In the genomic region with DNA sequence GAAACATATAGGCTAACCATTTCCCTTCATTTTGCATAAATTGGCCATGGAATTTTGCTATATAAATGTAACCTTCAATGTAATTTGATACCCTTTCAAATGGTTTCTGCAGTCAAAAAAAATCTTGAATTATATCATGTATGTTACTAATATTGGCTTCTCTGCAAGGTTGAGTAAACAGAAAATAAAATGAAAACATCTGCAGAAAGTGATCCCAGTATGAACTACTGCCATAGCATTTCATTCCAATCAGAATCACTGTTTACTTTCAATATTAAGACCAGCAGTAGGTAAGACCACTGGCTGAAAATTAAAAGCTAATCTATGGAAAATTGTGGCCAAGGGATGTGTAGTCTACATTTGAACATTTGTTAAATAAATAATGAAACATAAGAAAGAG, we compare ENCODE assay signal across 16 cellular contexts.
A peak's percentile ranks its signal among the peaks of the same experiment; 100 is the strongest.
DNase-seq lines count a peak whose midpoint lies in the region; ATAC-seq and TF ChIP-seq lines count a peak whose summit lies in the region.
"Had no signal": no experiment of that assay in that cellular context is flagged by ENCODE, and none has a peak within 500 bp of the region (broad histone marks: within the 10 kb centered on the region; RNA-seq: fewer than 3 reads in every experiment).

No MANE protein-coding gene starts in this region.

- H3K36me3 ChIP-seq in ACC112 (ENCODE audit: insufficient read depth, low read length) (no peaks in the 10 kb centered on the region), mucosa of descending colon (ENCODE audit: low read depth) (no peaks in the 10 kb centered on the region)
- H3K36me3 ChIP-seq: BLaER1 treated with 17β-estradiol and CSF1 and Interleukin-3, amounts not matched to agents 10 nM and 100 nM had no signal

- TF ChIP-seq CTCF in choroid plexus epithelial cell (conservative IDR thresholded peaks at IDR 0.05; ENCODE audit: low read depth, low read length): no peak
- TF ChIP-seq CTCF in mucosa of descending colon (IDR thresholded peaks at IDR 0.05): no peak

- H3K4me1 ChIP-seq in ACC112 (ENCODE audit: control insufficient read depth, insufficient read depth, low read length, unreplicated experiment) (peaks cover 5% of the 10 kb centered on the region), mucosa of descending colon (ENCODE audit: low read depth) (no peaks in the 10 kb centered on the region)
- H3K4me1 ChIP-seq: BLaER1 treated with 17β-estradiol and CSF1 and Interleukin-3, amounts not matched to agents 10 nM and 100 nM had no signal

- no peaks in the 10 kb centered on the region for H3K27me3 ChIP-seq in ACC112 (ENCODE audit: insufficient read depth, low read length)
- H3K27me3 ChIP-seq: BLaER1 treated with 17β-estradiol and CSF1 and Interleukin-3, amounts not matched to agents 10 nM and 100 nM had no signal

- peak overlapping the region; percentile 13 for H2AFZ ChIP-seq in ACC112 (ENCODE audit: low read length, unreplicated experiment)

- no peaks in the 10 kb centered on the region for H3K79me2 ChIP-seq in ACC112 (ENCODE audit: control insufficient read depth, insufficient read depth, low read length, unreplicated experiment)

- H3K9me3 ChIP-seq in mucosa of descending colon: no peaks in the 10 kb centered on the region

- no peak overlapping the region for H3K4me3 ChIP-seq in ACC112 (ENCODE audit: low read depth, low read length)
- H3K4me3 ChIP-seq in choroid plexus epithelial cell (ENCODE audit: low read depth, low read length): no peak overlapping the region
- H3K4me3 ChIP-seq in mucosa of descending colon: no peak overlapping the region
- H3K4me3 ChIP-seq: BLaER1 treated with 17β-estradiol and CSF1 and Interleukin-3, amounts not matched to agents 10 nM and 100 nM had no signal

- DNase-seq in NCI-H146 treated with DMSO at 0.1 percent for 48 hours (lab: John Stamatoyannopoulos, UW; ENCODE audit: unreplicated experiment): peak; percentile 35
- DNase-seq in choroid plexus epithelial cell (ENCODE audit: low read depth): peak; percentile 1
- peak; percentile 84 for DNase-seq in fibroblast of peridontal ligament (ENCODE audit: extremely low read depth)
- DNase-seq in activated naive CD4-positive, alpha-beta T cell treated with Interleukin-2 at 50 U/mL for 16 hours: no peak
- no peak for DNase-seq in mucosa of descending colon
- no peak for DNase-seq in NCI-H1436 treated with DMSO at 0.1 percent for 48 hours (lab: John Stamatoyannopoulos, UW)
- DNase-seq in activated T-cell treated with anti-CD3 and anti-CD28 coated beads for 4 hours: no peak
- DNase-seq: Calu3; CD4-positive, CD25-positive, alpha-beta regulatory T cell; DMS 273 treated with DMSO at 0.1 percent for 48 hours; GOT3; H9 had no signal

- no peak overlapping the region for H3K27ac ChIP-seq in ACC112 (ENCODE audit: low read depth, low read length)
- H3K27ac ChIP-seq: 22Rv1; BLaER1 treated with 17β-estradiol and CSF1 and Interleukin-3, amounts not matched to agents 10 nM and 100 nM; HL-60 had no signal

- intact Hi-C loops in mucosa of descending colon (cut with DNase I, micrococcal nuclease): no loop called here

- ATAC-seq in mucosa of descending colon: no peak

Comparison
In these comparisons a context has a peak if more than half of its experiments do, and no peak if none do; other contexts are left out.
1. DNase-seq: peak in NCI-H146 treated with DMSO at 0.1 percent for 48 hours (single experiment), choroid plexus epithelial cell (single experiment) and fibroblast of peridontal ligament (single experiment); none in activated naive CD4-positive, alpha-beta T cell treated with Interleukin-2 at 50 U/mL for 16 hours (single experiment), mucosa of descending colon (0 of 3), NCI-H1436 treated with DMSO at 0.1 percent for 48 hours (single experiment) and activated T-cell treated with anti-CD3 and anti-CD28 coated beads for 4 hours (single experiment).